Comparison of ENCODE assay signal across 2 cellular contexts in the genomic region with DNA sequence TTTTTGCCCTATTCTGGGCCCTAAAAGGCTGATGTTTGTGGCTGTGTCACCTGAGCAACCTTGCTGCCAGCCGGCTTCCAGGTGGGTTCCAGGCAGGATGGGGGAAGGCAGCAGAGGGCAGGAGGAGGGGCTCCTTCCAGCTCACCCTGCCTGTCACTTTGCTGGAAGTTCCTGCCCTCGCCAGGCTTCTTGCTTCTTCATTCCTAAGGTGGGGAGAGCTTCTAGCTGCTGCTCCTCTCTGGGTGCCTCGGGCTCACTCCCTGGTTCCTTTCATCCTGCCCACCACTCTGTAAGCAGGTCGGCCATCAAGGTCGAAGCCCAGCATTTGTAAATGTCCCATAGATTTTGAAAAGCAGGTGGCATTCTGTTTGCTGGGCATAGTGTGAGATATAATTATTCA.
TF ChIP-seq lines count a peak whose summit lies in the region.

No MANE protein-coding gene starts in this region.

TF ChIP-seq in GM23338, 12 proteins besides CTCF, POLR2A, EP300 and RAD21 (continued from another document):
- TF ChIP-seq, protein P1, sequence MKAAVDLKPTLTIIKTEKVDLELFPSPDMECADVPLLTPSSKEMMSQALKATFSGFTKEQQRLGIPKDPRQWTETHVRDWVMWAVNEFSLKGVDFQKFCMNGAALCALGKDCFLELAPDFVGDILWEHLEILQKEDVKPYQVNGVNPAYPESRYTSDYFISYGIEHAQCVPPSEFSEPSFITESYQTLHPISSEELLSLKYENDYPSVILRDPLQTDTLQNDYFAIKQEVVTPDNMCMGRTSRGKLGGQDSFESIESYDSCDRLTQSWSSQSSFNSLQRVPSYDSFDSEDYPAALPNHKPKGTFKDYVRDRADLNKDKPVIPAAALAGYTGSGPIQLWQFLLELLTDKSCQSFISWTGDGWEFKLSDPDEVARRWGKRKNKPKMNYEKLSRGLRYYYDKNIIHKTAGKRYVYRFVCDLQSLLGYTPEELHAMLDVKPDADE (IDR thresholded peaks at IDR 0.05): no peak
- TF ChIP-seq, protein P2, sequence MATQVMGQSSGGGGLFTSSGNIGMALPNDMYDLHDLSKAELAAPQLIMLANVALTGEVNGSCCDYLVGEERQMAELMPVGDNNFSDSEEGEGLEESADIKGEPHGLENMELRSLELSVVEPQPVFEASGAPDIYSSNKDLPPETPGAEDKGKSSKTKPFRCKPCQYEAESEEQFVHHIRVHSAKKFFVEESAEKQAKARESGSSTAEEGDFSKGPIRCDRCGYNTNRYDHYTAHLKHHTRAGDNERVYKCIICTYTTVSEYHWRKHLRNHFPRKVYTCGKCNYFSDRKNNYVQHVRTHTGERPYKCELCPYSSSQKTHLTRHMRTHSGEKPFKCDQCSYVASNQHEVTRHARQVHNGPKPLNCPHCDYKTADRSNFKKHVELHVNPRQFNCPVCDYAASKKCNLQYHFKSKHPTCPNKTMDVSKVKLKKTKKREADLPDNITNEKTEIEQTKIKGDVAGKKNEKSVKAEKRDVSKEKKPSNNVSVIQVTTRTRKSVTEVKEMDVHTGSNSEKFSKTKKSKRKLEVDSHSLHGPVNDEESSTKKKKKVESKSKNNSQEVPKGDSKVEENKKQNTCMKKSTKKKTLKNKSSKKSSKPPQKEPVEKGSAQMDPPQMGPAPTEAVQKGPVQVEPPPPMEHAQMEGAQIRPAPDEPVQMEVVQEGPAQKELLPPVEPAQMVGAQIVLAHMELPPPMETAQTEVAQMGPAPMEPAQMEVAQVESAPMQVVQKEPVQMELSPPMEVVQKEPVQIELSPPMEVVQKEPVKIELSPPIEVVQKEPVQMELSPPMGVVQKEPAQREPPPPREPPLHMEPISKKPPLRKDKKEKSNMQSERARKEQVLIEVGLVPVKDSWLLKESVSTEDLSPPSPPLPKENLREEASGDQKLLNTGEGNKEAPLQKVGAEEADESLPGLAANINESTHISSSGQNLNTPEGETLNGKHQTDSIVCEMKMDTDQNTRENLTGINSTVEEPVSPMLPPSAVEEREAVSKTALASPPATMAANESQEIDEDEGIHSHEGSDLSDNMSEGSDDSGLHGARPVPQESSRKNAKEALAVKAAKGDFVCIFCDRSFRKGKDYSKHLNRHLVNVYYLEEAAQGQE (IDR thresholded peaks at IDR 0.05; ENCODE audit: unreplicated experiment): no peak
- TF ChIP-seq CREB1 (CRISPR knock-in tag; IDR thresholded peaks at IDR 0.05; ENCODE audit: low read depth): no peak
- TF ChIP-seq NANOG (IDR thresholded peaks at IDR 0.05; ENCODE audit: borderline replicate concordance): no peak
- TF ChIP-seq STAT1 (IDR thresholded peaks at IDR 0.05; ENCODE audit: unreplicated experiment): no peak
- TF ChIP-seq, protein P3, sequence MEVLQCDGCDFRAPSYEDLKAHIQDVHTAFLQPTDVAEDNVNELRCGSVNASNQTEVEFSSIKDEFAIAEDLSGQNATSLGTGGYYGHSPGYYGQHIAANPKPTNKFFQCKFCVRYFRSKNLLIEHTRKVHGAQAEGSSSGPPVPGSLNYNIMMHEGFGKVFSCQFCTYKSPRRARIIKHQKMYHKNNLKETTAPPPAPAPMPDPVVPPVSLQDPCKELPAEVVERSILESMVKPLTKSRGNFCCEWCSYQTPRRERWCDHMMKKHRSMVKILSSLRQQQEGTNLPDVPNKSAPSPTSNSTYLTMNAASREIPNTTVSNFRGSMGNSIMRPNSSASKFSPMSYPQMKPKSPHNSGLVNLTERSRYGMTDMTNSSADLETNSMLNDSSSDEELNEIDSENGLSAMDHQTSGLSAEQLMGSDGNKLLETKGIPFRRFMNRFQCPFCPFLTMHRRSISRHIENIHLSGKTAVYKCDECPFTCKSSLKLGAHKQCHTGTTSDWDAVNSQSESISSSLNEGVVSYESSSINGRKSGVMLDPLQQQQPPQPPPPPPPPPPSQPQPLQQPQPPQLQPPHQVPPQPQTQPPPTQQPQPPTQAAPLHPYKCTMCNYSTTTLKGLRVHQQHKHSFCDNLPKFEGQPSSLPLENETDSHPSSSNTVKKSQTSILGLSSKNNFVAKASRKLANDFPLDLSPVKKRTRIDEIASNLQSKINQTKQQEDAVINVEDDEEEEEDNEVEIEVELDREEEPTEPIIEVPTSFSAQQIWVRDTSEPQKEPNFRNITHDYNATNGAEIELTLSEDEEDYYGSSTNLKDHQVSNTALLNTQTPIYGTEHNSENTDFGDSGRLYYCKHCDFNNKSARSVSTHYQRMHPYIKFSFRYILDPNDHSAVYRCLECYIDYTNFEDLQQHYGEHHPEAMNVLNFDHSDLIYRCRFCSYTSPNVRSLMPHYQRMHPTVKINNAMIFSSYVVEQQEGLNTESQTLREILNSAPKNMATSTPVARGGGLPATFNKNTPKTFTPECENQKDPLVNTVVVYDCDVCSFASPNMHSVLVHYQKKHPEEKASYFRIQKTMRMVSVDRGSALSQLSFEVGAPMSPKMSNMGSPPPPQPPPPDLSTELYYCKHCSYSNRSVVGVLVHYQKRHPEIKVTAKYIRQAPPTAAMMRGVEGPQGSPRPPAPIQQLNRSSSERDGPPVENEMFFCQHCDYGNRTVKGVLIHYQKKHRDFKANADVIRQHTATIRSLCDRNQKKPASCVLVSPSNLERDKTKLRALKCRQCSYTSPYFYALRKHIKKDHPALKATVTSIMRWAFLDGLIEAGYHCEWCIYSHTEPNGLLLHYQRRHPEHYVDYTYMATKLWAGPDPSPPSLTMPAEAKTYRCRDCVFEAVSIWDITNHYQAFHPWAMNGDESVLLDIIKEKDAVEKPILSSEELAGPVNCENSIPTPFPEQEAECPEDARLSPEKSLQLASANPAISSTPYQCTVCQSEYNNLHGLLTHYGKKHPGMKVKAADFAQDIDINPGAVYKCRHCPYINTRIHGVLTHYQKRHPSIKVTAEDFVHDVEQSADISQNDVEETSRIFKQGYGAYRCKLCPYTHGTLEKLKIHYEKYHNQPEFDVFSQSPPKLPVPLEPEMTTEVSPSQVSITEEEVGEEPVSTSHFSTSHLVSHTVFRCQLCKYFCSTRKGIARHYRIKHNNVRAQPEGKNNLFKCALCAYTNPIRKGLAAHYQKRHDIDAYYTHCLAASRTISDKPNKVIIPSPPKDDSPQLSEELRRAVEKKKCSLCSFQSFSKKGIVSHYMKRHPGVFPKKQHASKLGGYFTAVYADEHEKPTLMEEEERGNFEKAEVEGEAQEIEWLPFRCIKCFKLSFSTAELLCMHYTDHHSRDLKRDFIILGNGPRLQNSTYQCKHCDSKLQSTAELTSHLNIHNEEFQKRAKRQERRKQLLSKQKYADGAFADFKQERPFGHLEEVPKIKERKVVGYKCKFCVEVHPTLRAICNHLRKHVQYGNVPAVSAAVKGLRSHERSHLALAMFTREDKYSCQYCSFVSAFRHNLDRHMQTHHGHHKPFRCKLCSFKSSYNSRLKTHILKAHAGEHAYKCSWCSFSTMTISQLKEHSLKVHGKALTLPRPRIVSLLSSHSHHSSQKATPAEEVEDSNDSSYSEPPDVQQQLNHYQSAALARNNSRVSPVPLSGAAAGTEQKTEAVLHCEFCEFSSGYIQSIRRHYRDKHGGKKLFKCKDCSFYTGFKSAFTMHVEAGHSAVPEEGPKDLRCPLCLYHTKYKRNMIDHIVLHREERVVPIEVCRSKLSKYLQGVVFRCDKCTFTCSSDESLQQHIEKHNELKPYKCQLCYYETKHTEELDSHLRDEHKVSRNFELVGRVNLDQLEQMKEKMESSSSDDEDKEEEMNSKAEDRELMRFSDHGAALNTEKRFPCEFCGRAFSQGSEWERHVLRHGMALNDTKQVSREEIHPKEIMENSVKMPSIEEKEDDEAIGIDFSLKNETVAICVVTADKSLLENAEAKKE (CRISPR knock-in tag; IDR thresholded peaks at IDR 0.05): no peak
- no peak for TF ChIP-seq ZNF331 (CRISPR knock-in tag; IDR thresholded peaks at IDR 0.05; ENCODE audit: low read depth)
- no peak for TF ChIP-seq JUNB (IDR thresholded peaks at IDR 0.05; ENCODE audit: unreplicated experiment)

TF ChIP-seq in HepG2, 621 proteins besides CTCF, POLR2A, EP300 and RAD21:
- TF ChIP-seq, protein P4, sequence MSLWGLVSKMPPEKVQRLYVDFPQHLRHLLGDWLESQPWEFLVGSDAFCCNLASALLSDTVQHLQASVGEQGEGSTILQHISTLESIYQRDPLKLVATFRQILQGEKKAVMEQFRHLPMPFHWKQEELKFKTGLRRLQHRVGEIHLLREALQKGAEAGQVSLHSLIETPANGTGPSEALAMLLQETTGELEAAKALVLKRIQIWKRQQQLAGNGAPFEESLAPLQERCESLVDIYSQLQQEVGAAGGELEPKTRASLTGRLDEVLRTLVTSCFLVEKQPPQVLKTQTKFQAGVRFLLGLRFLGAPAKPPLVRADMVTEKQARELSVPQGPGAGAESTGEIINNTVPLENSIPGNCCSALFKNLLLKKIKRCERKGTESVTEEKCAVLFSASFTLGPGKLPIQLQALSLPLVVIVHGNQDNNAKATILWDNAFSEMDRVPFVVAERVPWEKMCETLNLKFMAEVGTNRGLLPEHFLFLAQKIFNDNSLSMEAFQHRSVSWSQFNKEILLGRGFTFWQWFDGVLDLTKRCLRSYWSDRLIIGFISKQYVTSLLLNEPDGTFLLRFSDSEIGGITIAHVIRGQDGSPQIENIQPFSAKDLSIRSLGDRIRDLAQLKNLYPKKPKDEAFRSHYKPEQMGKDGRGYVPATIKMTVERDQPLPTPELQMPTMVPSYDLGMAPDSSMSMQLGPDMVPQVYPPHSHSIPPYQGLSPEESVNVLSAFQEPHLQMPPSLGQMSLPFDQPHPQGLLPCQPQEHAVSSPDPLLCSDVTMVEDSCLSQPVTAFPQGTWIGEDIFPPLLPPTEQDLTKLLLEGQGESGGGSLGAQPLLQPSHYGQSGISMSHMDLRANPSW (CRISPR knock-in tag; IDR thresholded peaks at IDR 0.05; ENCODE audit: borderline replicate concordance): no peak
- TF ChIP-seq, protein P5, sequence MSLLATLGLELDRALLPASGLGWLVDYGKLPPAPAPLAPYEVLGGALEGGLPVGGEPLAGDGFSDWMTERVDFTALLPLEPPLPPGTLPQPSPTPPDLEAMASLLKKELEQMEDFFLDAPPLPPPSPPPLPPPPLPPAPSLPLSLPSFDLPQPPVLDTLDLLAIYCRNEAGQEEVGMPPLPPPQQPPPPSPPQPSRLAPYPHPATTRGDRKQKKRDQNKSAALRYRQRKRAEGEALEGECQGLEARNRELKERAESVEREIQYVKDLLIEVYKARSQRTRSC (CRISPR knock-in tag; IDR thresholded peaks at IDR 0.05; ENCODE audit: low read depth): no peak
- TF ChIP-seq, protein P6, sequence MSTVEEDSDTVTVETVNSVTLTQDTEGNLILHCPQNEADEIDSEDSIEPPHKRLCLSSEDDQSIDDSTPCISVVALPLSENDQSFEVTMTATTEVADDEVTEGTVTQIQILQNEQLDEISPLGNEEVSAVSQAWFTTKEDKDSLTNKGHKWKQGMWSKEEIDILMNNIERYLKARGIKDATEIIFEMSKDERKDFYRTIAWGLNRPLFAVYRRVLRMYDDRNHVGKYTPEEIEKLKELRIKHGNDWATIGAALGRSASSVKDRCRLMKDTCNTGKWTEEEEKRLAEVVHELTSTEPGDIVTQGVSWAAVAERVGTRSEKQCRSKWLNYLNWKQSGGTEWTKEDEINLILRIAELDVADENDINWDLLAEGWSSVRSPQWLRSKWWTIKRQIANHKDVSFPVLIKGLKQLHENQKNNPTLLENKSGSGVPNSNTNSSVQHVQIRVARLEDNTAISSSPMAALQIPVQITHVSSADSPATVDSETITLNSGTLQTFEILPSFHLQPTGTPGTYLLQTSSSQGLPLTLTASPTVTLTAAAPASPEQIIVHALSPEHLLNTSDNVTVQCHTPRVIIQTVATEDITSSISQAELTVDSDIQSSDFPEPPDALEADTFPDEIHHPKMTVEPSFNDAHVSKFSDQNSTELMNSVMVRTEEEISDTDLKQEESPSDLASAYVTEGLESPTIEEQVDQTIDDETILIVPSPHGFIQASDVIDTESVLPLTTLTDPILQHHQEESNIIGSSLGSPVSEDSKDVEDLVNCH (CRISPR knock-in tag; IDR thresholded peaks at IDR 0.05): no peak
- no peak for TF ChIP-seq ZNF484 (CRISPR knock-in tag; IDR thresholded peaks at IDR 0.05; ENCODE audit: borderline replicate concordance, low read depth)
- no peak for TF ChIP-seq MYC (CRISPR knock-in tag; IDR thresholded peaks at IDR 0.05; ENCODE audit: borderline replicate concordance)
- TF ChIP-seq HDAC6 (IDR thresholded peaks at IDR 0.05; ENCODE audit: low read depth, low read length): no peak
